In the genomic region with DNA sequence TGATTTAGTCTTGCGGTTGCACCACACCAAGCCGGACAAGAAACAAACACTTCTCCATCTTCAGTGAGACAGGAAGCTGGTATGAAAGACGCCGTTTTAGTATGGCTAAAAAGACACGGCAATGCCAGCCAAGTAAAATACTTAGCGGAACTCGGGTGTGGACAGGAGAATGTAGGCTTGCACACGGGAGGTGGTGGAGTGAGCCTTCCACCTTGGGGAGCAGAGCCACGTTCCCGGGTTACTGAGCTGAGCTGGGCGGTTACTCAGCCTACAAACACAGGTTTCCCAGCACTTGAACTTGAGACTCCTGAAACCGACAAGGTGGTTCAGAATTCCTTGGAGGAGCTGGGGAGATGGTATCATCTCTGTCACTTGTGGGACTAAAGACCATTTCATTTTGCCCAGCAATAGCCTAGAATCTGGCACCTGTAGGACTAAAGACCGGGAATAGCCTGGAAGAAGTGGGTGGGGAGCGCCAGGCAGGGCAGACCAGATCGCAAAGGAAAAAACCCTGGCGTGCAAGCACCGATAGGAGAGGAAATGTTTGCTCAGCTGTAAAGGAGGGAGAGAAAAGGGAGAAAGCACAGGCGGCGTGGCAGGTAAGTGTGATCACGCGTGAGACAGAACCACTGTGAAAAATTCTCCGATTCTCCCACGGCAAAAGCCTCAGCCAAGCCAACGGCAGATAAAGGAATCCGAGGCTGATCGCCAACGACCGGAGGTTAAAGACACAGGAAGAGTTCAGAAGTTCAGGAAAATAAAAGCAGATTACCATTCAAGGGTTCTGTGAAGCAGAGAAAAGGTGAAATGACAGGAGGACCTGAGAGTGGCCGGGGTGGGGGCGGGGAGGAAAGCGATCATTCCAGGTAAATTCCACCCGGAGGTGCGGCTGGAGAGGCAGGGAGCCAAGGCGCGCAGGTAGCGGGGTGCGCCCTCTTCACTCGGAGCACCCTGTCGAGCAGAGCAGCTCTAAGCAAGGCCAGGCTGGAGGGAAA, we compare ENCODE assay signal across 8 cellular contexts. TPM values are rescaled to one million over a fixed set of nuclear protein-coding genes. Genes with fewer than 3 reads are reported as not detected.
A peak's percentile ranks its signal among the peaks of the same experiment; 100 is the strongest.
DNase-seq lines count a peak whose midpoint lies in the region; ATAC-seq and TF ChIP-seq lines count a peak whose summit lies in the region.

No MANE protein-coding gene starts in this region.

- H3K9me3 ChIP-seq in A673 (ENCODE audit: low read depth, low read length, poor library complexity, severe bottlenecking) (no peaks in the 10 kb centered on the region), breast epithelium (no peaks in the 10 kb centered on the region)

- DNase-seq in A673 (ENCODE audit: low spot score) (no peak), HFFc6 (no peak), breast epithelium (ENCODE audit: low spot score in 2 of 2) (peak; percentile 22 to 72), mesothelial cell of epicardium (ENCODE audit: low spot score in 2 of 2, unreplicated experiment in 2 of 2) (no peak), HCEC 1CT (no peak)

- no TSS peak for BruUV-seq in A673 (replicated peaks; lab: Mats Ljungman, UMichigan)

- CTCF ChIA-PET in A673 (lab: Charles Lee) = interaction anchor here (0.6 to 0.7 kb wide), 2 partner anchors 32 to 276 kb away, joined by 3 to 5 read pairs; no protein-coding TSS in a partner anchor

- ATAC-seq in GM18519 (IDR thresholded peaks at IDR 0.05; ENCODE audit: low FRiP score, unreplicated experiment) (no peak), GM21526 (IDR thresholded peaks at IDR 0.05; ENCODE audit: low FRiP score, unreplicated experiment) (no peak), GM18861 (IDR thresholded peaks at IDR 0.05; ENCODE audit: unreplicated experiment) (no peak)

- H3K27me3 ChIP-seq in A673 (replicated peaks; ENCODE audit: insufficient read depth, low read depth, low read length, poor library complexity) (peaks cover 56% of the 10 kb centered on the region), breast epithelium (no peaks in the 10 kb centered on the region)

- H3K27ac ChIP-seq in A673 (ENCODE audit: low read depth, low read length, poor library complexity, severe bottlenecking) (no peak overlapping the region), breast epithelium (peak overlapping the region; percentile 38 to 75)

- TF ChIP-seq POLR2A in breast epithelium (IDR thresholded peaks at IDR 0.05) = no peak

- H3K9me3 Mint-ChIP-seq in HFFc6 (no peaks in the 10 kb centered on the region), mesothelial cell of epicardium (peaks cover 7% of the 10 kb centered on the region)

- POLR2A ChIA-PET in A673 (lab: Charles Lee; ENCODE audit: low non-redundant PET) = no interaction called here

- H3K4me1 Mint-ChIP-seq in HFFc6 (ENCODE audit: low read depth) = peaks cover 18% of the 10 kb centered on the region
- peaks cover 10% of the 10 kb centered on the region for H3K4me1 Mint-ChIP-seq in mesothelial cell of epicardium

- H3K36me3 Mint-ChIP-seq in HFFc6 (ENCODE audit: low read depth) (no peaks in the 10 kb centered on the region), mesothelial cell of epicardium (no peaks in the 10 kb centered on the region)

- no peaks in the 10 kb centered on the region for H3K36me3 ChIP-seq in A673 (ENCODE audit: insufficient read depth, low read length, poor library complexity, severe bottlenecking)
- no peaks in the 10 kb centered on the region for H3K36me3 ChIP-seq in breast epithelium

- intact Hi-C loops in A673 (cut with micrococcal nuclease; ENCODE audit: unreplicated experiment) = no loop called here
- intact Hi-C loops in breast epithelium (cut with DNase I; ENCODE audit: low total_unique reads) = no loop called here

- H3K27ac Mint-ChIP-seq in HFFc6 = no peak overlapping the region
- peak overlapping the region; percentile 37 for H3K27ac Mint-ChIP-seq in mesothelial cell of epicardium

- H3K4me3 Mint-ChIP-seq in HFFc6 = peak overlapping the region; percentile 39; the same call in 1 of the 2 replicates
- H3K4me3 Mint-ChIP-seq in mesothelial cell of epicardium = peak overlapping the region; percentile 65

- H3K4me1 ChIP-seq in A673 (ENCODE audit: insufficient read depth, low read length, poor library complexity, severe bottlenecking) = no peaks in the 10 kb centered on the region
- H3K4me1 ChIP-seq in breast epithelium = no peaks in the 10 kb centered on the region

- TF ChIP-seq CTCF in A673 (conservative IDR thresholded peaks at IDR 0.05; ENCODE audit: low read depth, low read length) = no peak
- TF ChIP-seq CTCF in HFFc6 (IDR thresholded peaks at IDR 0.05) = no peak
- no peak for TF ChIP-seq CTCF in breast epithelium (IDR thresholded peaks at IDR 0.05)
- TF ChIP-seq CTCF in mesothelial cell of epicardium (IDR thresholded peaks at IDR 0.05; ENCODE audit: unreplicated experiment) = no peak

- peak overlapping the region; percentile 10 for H3K4me3 ChIP-seq in A673 (ENCODE audit: low read depth, low read length, poor library complexity, severe bottlenecking)
- H3K4me3 ChIP-seq in breast epithelium = peak overlapping the region in 2 of 3 donors; percentile 46 to 62

- H3K27me3 Mint-ChIP-seq in HFFc6 (ENCODE audit: insufficient read depth) (peaks cover 32% of the 10 kb centered on the region), mesothelial cell of epicardium (ENCODE audit: low read depth) (peaks cover 37% of the 10 kb centered on the region)

RNA-seq across cellular contexts. Expression of a gene that starts 35.0 kb away (rescaled TPM):
- total RNA-seq in A673 (2021) (111 and 124 TPM in 2 replicates), breast epithelium (10 to 100 TPM; 33.9 to 53.3 (median 43.6) TPM), mesothelial cell of epicardium (80.4 to 87.2 TPM (median 85.0 TPM) in 3 replicates)
- 10 to 100 TPM; 34.1 to 49.3 (median 40.5) TPM for total RNA-seq in HFFc6 (2021; fragmentation: NEBNext Ultra II Directional; extraction: Animal tissue kit (Norgen Biotek cat#: 25700))

Comparison
In these comparisons a context has a peak if more than half of its experiments do, and no peak if none do; other contexts are left out.
1. DNase-seq: peak in breast epithelium (2 of 2); none in A673 (single experiment), HFFc6 (single experiment), mesothelial cell of epicardium (0 of 2) and HCEC 1CT (single experiment).